25 cellular contexts compared by ENCODE assay signal in the genomic region with DNA sequence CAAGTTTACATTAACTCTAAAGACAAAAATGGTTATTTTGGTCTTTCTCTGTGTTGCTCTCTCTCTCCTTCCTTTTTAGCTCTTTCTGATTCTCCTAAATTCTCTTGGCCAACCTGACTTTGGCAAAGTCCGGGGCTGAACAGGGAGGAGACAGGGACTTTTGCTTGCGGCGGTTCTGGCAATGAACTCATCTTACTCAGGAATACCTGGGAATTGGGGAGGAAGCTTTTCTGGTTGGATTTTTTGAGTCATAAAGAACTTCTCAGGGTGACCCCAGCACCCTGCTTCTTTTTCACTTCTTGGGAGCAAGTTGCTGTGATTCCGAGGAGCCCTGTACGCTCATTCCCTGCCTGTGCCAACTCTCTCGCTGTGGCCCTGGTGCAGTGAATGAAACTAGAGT. TPM values are rescaled to one million over a fixed set of nuclear protein-coding genes. Genes with fewer than 3 reads are reported as not detected.
DNase-seq lines count a peak whose midpoint lies in the region; ATAC-seq, FAIRE-seq and TF ChIP-seq lines count a peak whose summit lies in the region.
"Had no signal": no experiment of that assay in that cellular context is flagged by ENCODE, and none has a peak within 500 bp of the region (broad histone marks: within the 10 kb centered on the region; RNA-seq: fewer than 3 reads in every experiment).

No MANE protein-coding gene starts in this region.

- H3K36me3 ChIP-seq in Caco-2 (ENCODE audit: control insufficient read depth, insufficient read depth, low read length) = peaks cover 12% of the 10 kb centered on the region
- H3K36me3 ChIP-seq in mesendoderm (ENCODE audit: control insufficient read depth, insufficient read depth, low read length) = peaks cover 8% of the 10 kb centered on the region
- H3K36me3 ChIP-seq: right atrium auricular region had no signal

- CTCF ChIA-PET in CD4-positive, alpha-beta T cell (lab: Charles Lee) = no interaction called here
- CTCF ChIA-PET in Caco-2 (lab: Charles Lee) = no interaction called here

- no CpG with 5 or more reads among the region's 6 CpGs for WGBS in mesendoderm (ENCODE audit: extremely low coverage, insufficient coverage, low lambda C conversion rate)

- H3K9ac ChIP-seq in mesendoderm (ENCODE audit: low read length) = no peak overlapping the region

- no peak for TF ChIP-seq CTCF in CD4-positive, alpha-beta T cell (IDR thresholded peaks at IDR 0.05)
- no peak for TF ChIP-seq CTCF in Caco-2 (IDR thresholded peaks at IDR 0.05; ENCODE audit: insufficient read depth in 1 of 2, low read depth in 1 of 2, low read length in 1 of 2, severe bottlenecking in 1 of 2, unreplicated experiment in 1 of 2)

- H3K79me1 ChIP-seq in mesendoderm (ENCODE audit: low read length) = peaks cover 5% of the 10 kb centered on the region

- H3K27ac Mint-ChIP-seq in CD4-positive, alpha-beta T cell = peak overlapping the region; percentile 43
- peak overlapping the region; percentile 10 for H3K27ac Mint-ChIP-seq in Caco-2 (ENCODE audit: unreplicated experiment)
- peak overlapping the region; percentile 88 for H3K27ac Mint-ChIP-seq in activated T-helper 2 cell treated with anti-CD3 and anti-CD28 coated beads, Interferon-gamma antibody, Interleukin-2, Interleukin-4, amounts not matched to agents 10 μg/mL and 5 μg/mL and 100 μg/mL, durations not matched to agents 14 hours and 24 hours and 36 hours
- H3K27ac Mint-ChIP-seq in stimulated activated memory B cell treated with anti-CD40 and anti-IgM and Interleukin-4, amounts not matched to agents 10 μg/mL and 1 μg/mL and 100 μg/mL, for 72 hours = no peak overlapping the region
- H3K27ac Mint-ChIP-seq: brain, CD14-positive monocyte, H9 had no signal

- H3K4me1 ChIP-seq in Caco-2 (peaks cover 34% of the 10 kb centered on the region), mesendoderm (ENCODE audit: control insufficient read depth, low read depth, low read length) (peaks cover 10% of the 10 kb centered on the region)
- H3K4me1 ChIP-seq: right atrium auricular region, thyroid gland had no signal

- no peak overlapping the region for H3K4me3 Mint-ChIP-seq in CD4-positive, alpha-beta T cell
- no peak overlapping the region for H3K4me3 Mint-ChIP-seq in Caco-2 (ENCODE audit: unreplicated experiment)
- H3K4me3 Mint-ChIP-seq in activated T-helper 2 cell treated with anti-CD3 and anti-CD28 coated beads, Interferon-gamma antibody, Interleukin-2, Interleukin-4, amounts not matched to agents 10 μg/mL and 5 μg/mL and 100 μg/mL, durations not matched to agents 14 hours and 24 hours and 36 hours (ENCODE audit: low read depth) = peak overlapping the region; percentile 66
- H3K4me3 Mint-ChIP-seq in stimulated activated memory B cell treated with anti-CD40 and anti-IgM and Interleukin-4, amounts not matched to agents 10 μg/mL and 1 μg/mL and 100 μg/mL, for 72 hours = no peak overlapping the region
- H3K4me3 Mint-ChIP-seq: brain, CD14-positive monocyte, H9 had no signal

- H3K79me2 ChIP-seq in mesendoderm (ENCODE audit: control insufficient read depth, insufficient read depth, low read length) = peaks cover 2% of the 10 kb centered on the region

- H3K18ac ChIP-seq in mesendoderm (ENCODE audit: low read length) = no peak overlapping the region

- no peak overlapping the region for H3K27ac ChIP-seq in CD4-positive, alpha-beta T cell (ENCODE audit: low read depth, low read length)
- H3K27ac ChIP-seq in mesendoderm (ENCODE audit: low read depth, low read length) (no peak overlapping the region), substantia nigra (ENCODE audit: low read depth, low read length, poor library complexity, severe bottlenecking) (no peak overlapping the region)
- H3K27ac ChIP-seq: right atrium auricular region, SK-N-MC, thyroid gland had no signal

- no peak overlapping the region for H2BK15ac ChIP-seq in mesendoderm (replicated peaks; ENCODE audit: low read depth)

- H2BK5ac ChIP-seq in mesendoderm (ENCODE audit: low read length) = no peak overlapping the region

- ATAC-seq in CD4-positive, alpha-beta T cell (ENCODE audit: poor library complexity) = no peak
- no peak for ATAC-seq in stimulated activated memory B cell treated with anti-CD40 and anti-IgM and Interleukin-4, amounts not matched to agents 10 μg/mL and 1 μg/mL and 100 μg/mL, for 72 hours

- peaks cover 86% of the 10 kb centered on the region for H3K4me1 Mint-ChIP-seq in CD4-positive, alpha-beta T cell (ENCODE audit: low read depth)
- peaks cover 47% of the 10 kb centered on the region for H3K4me1 Mint-ChIP-seq in Caco-2 (ENCODE audit: low read depth, unreplicated experiment)
- peaks cover 87% of the 10 kb centered on the region for H3K4me1 Mint-ChIP-seq in activated T-helper 2 cell treated with anti-CD3 and anti-CD28 coated beads, Interferon-gamma antibody, Interleukin-2, Interleukin-4, amounts not matched to agents 10 μg/mL and 5 μg/mL and 100 μg/mL, durations not matched to agents 14 hours and 24 hours and 36 hours (ENCODE audit: low read depth)
- no peaks in the 10 kb centered on the region for H3K4me1 Mint-ChIP-seq in stimulated activated memory B cell treated with anti-CD40 and anti-IgM and Interleukin-4, amounts not matched to agents 10 μg/mL and 1 μg/mL and 100 μg/mL, for 72 hours
- H3K4me1 Mint-ChIP-seq: brain, CD14-positive monocyte had no signal

- H4K8ac ChIP-seq in mesendoderm (ENCODE audit: low read depth, low read length) = no peak overlapping the region

- no peak overlapping the region for H3K4me2 ChIP-seq in mesendoderm (ENCODE audit: low read length)

- H3K56ac ChIP-seq in mesendoderm (ENCODE audit: low read length) = peak overlapping the region; percentile 65

- no peak for DNase-seq in CD4-positive, alpha-beta T cell
- DNase-seq in Caco-2 = no peak
- no peak for DNase-seq in activated T-helper 2 cell treated with anti-CD3 and anti-CD28 coated beads, Interferon-gamma antibody, Interleukin-2, Interleukin-4, amounts not matched to agents 10 μg/mL and 5 μg/mL and 100 μg/mL, durations not matched to agents 14 hours and 24 hours and 36 hours (ENCODE audit: low spot score)
- DNase-seq in mesendoderm = no peak
- DNase-seq in substantia nigra (lab: John Stamatoyannopoulos, UW) = no peak
- DNase-seq in RCC 7860 (ENCODE audit: low spot score) = no peak
- DNase-seq: DMS 273 treated with DMSO at 0.1 percent for 48 hours; H9; head of caudate nucleus; Karpas-422; NCI-H1048; NCI-H187; NCI-H69; RPMI8226; stimulated activated CD4-positive, alpha-beta T cell treated with anti-CD3 and anti-CD28 coated beads, Interleukin-4, amount 100 ng/mL, for 24 hours; stimulated activated naive CD8-positive, alpha-beta T cell treated with anti-CD3 and anti-CD28 coated beads, Interleukin-15, Interleukin-2, amounts not matched to agents 100 U/mL and 50 U/mL, for 24 hours; thyroid gland had no signal

- peaks cover 100% of the 10 kb centered on the region for H3K36me3 Mint-ChIP-seq in CD4-positive, alpha-beta T cell (ENCODE audit: low read depth)
- peaks cover 95% of the 10 kb centered on the region for H3K36me3 Mint-ChIP-seq in Caco-2 (ENCODE audit: insufficient read depth, unreplicated experiment)
- H3K36me3 Mint-ChIP-seq in activated T-helper 2 cell treated with anti-CD3 and anti-CD28 coated beads, Interferon-gamma antibody, Interleukin-2, Interleukin-4, amounts not matched to agents 10 μg/mL and 5 μg/mL and 100 μg/mL, durations not matched to agents 14 hours and 24 hours and 36 hours (ENCODE audit: low read depth) = peaks cover 97% of the 10 kb centered on the region
- no peaks in the 10 kb centered on the region for H3K36me3 Mint-ChIP-seq in stimulated activated memory B cell treated with anti-CD40 and anti-IgM and Interleukin-4, amounts not matched to agents 10 μg/mL and 1 μg/mL and 100 μg/mL, for 72 hours
- H3K36me3 Mint-ChIP-seq: brain, CD14-positive monocyte had no signal

- no peak overlapping the region for H4K5ac ChIP-seq in mesendoderm (ENCODE audit: low read length)

- no peaks in the 10 kb centered on the region for H3K9me3 ChIP-seq in CD4-positive, alpha-beta T cell (ENCODE audit: control insufficient read depth, low read length)
- H3K9me3 ChIP-seq in Caco-2 = no peaks in the 10 kb centered on the region
- H3K9me3 ChIP-seq: right atrium auricular region, thyroid gland had no signal

- POLR2A ChIA-PET in CD4-positive, alpha-beta T cell (lab: Charles Lee) = interaction anchor here (1.3 to 1.5 kb wide), 2 partner anchors 10 to 67 kb away, joined by 4 to 8 read pairs; no protein-coding TSS in a partner anchor
- POLR2A ChIA-PET in Caco-2 (lab: Charles Lee) = no interaction called here

- H3K4me3 ChIP-seq in Caco-2 (ENCODE audit: low read depth, low read length) (no peak overlapping the region), mesendoderm (ENCODE audit: low read length) (no peak overlapping the region)
- H3K4me3 ChIP-seq: lung, right atrium auricular region, SK-N-MC, thyroid gland had no signal

- no peaks in the 10 kb centered on the region for H3K27me3 ChIP-seq in CD4-positive, alpha-beta T cell (ENCODE audit: control insufficient read depth, insufficient read depth, low read length)
- no peaks in the 10 kb centered on the region for H3K27me3 ChIP-seq in Caco-2 (replicated peaks; ENCODE audit: control insufficient read depth, insufficient read depth, low read length)
- H3K27me3 ChIP-seq in mesendoderm (ENCODE audit: insufficient read depth, low read length, poor library complexity) = no peaks in the 10 kb centered on the region
- H3K27me3 ChIP-seq: right atrium auricular region, thyroid gland had no signal

- H3K23ac ChIP-seq in mesendoderm (ENCODE audit: low read length) = no peak overlapping the region

- intact Hi-C loops in CD4-positive, alpha-beta T cell (cut with DNase I, micrococcal nuclease) = no loop called here
- intact Hi-C loops in Caco-2 (cut with micrococcal nuclease; ENCODE audit: unreplicated experiment) = no loop called here
- intact Hi-C loops in activated T-helper 2 cell treated with anti-CD3 and anti-CD28 coated beads, Interferon-gamma antibody, Interleukin-2, Interleukin-4, amounts not matched to agents 10 μg/mL and 5 μg/mL and 100 μg/mL, durations not matched to agents 14 hours and 24 hours and 36 hours (cut with micrococcal nuclease) = loop anchor here (2.0 kb wide), 1 partner anchor 60 kb away; no protein-coding TSS in a partner anchor

- H3K4ac ChIP-seq in mesendoderm (ENCODE audit: low read depth, low read length) = no peak overlapping the region

- no peak for FAIRE-seq in RCC 7860 (lab: Jason Lieb, UNC)
- FAIRE-seq: GM19239 had no signal

- no peak overlapping the region for H2BK120ac ChIP-seq in mesendoderm (ENCODE audit: low read depth, low read length)

- H3K27me3 Mint-ChIP-seq in CD4-positive, alpha-beta T cell = no peaks in the 10 kb centered on the region
- no peaks in the 10 kb centered on the region for H3K27me3 Mint-ChIP-seq in Caco-2 (ENCODE audit: insufficient read depth, unreplicated experiment)
- H3K27me3 Mint-ChIP-seq in activated T-helper 2 cell treated with anti-CD3 and anti-CD28 coated beads, Interferon-gamma antibody, Interleukin-2, Interleukin-4, amounts not matched to agents 10 μg/mL and 5 μg/mL and 100 μg/mL, durations not matched to agents 14 hours and 24 hours and 36 hours (ENCODE audit: low read depth) = no peaks in the 10 kb centered on the region
- peaks cover 53% of the 10 kb centered on the region for H3K27me3 Mint-ChIP-seq in stimulated activated memory B cell treated with anti-CD40 and anti-IgM and Interleukin-4, amounts not matched to agents 10 μg/mL and 1 μg/mL and 100 μg/mL, for 72 hours

- H3K9me3 Mint-ChIP-seq in CD4-positive, alpha-beta T cell = no peaks in the 10 kb centered on the region
- no peaks in the 10 kb centered on the region for H3K9me3 Mint-ChIP-seq in Caco-2 (ENCODE audit: unreplicated experiment)
- H3K9me3 Mint-ChIP-seq in activated T-helper 2 cell treated with anti-CD3 and anti-CD28 coated beads, Interferon-gamma antibody, Interleukin-2, Interleukin-4, amounts not matched to agents 10 μg/mL and 5 μg/mL and 100 μg/mL, durations not matched to agents 14 hours and 24 hours and 36 hours = no peaks in the 10 kb centered on the region
- no peaks in the 10 kb centered on the region for H3K9me3 Mint-ChIP-seq in stimulated activated memory B cell treated with anti-CD40 and anti-IgM and Interleukin-4, amounts not matched to agents 10 μg/mL and 1 μg/mL and 100 μg/mL, for 72 hours
- H3K9me3 Mint-ChIP-seq: brain had no signal

- H2AK5ac ChIP-seq in mesendoderm (ENCODE audit: low read length) = no peak overlapping the region

- BruUV-seq in Caco-2 (replicated peaks; lab: Mats Ljungman, UMichigan) = no TSS peak

RNA-seq across cellular contexts. Expression of a gene that starts 16.0 kb away (rescaled TPM):
- total RNA-seq in CD4-positive, alpha-beta T cell = 100 to 1,000 TPM; 128 to 141 TPM
- total RNA-seq in Caco-2 (2022) = 27.7 and 32.0 TPM in 2 replicates
- total RNA-seq in activated T-helper 2 cell treated with anti-CD3 and anti-CD28 coated beads, Interferon-gamma antibody, Interleukin-2, Interleukin-4, amounts not matched to agents 10 μg/mL and 5 μg/mL and 100 μg/mL, durations not matched to agents 14 hours and 24 hours and 36 hours = 281 and 293 TPM in 2 replicates
- polyA plus RNA-seq in mesendoderm (2013, experiment 1 of 2) = 7.2 TPM
- 6.2 TPM for polyA plus RNA-seq in mesendoderm (2013, experiment 2 of 2)
- total RNA-seq: osteocyte had no signal
